ENCODE assay signal across 17 cellular contexts in the genomic region with DNA sequence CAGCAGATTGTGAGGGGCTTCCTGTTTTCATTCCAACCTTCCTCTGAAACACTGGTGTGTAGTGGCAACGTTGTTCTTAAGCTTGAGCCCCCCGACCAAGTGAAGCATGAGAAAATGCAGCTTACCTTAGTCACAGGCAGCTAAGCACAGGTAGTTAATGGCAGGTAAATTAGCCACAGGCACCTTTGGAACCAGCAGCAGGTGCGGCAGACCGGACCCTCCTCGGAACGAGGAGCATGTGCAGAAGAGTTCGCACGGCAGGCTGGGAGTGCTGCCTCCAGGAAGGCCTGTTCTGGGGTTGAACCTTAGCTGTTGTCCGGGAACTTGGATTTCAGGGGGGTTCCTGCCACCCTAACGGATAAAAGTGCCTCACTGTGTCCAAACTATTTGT.
DNase-seq lines count a peak whose midpoint lies in the region; FAIRE-seq lines count a peak whose summit lies in the region.
"Had no signal": no experiment of that assay in that cellular context is flagged by ENCODE, and none has a peak within 500 bp of the region (broad histone marks: within the 10 kb centered on the region; RNA-seq: fewer than 3 reads in every experiment).

No MANE protein-coding gene starts in this region.

- no peak overlapping the region for H3K4me3 Mint-ChIP-seq in activated T-cell treated with anti-CD3 and anti-CD28 coated beads, Interleukin-2, amount 50 U/mL, for 24 hours
- H3K4me3 Mint-ChIP-seq: activated CD4-positive, alpha-beta T cell treated with anti-CD3 and anti-CD28 coated beads, Interleukin-2, amount 10 ng/mL, durations not matched to agents 24 days and 14 days; CD4-positive, alpha-beta memory T cell; naive B cell had no signal

- H3K27me3 Mint-ChIP-seq in activated T-cell treated with anti-CD3 and anti-CD28 coated beads, Interleukin-2, amount 50 U/mL, for 24 hours = no peaks in the 10 kb centered on the region
- H3K27me3 Mint-ChIP-seq: naive B cell had no signal

- DNase-seq in activated T-cell treated with anti-CD3 and anti-CD28 coated beads, Interleukin-2, amount 50 U/mL, for 48 hours = peak; percentile 12
- DNase-seq in activated T-cell treated with anti-CD3 and anti-CD28 coated beads, Interleukin-2, amount 50 U/mL, for 24 hours = no peak
- peak; percentile 54 for DNase-seq in NCI-H526 treated with DMSO at 0.1 percent for 48 hours (lab: John Stamatoyannopoulos, UW)
- DNase-seq in left kidney (ENCODE audit: low read depth, low spot score) = peak; percentile 70
- DNase-seq in CD1c-positive myeloid dendritic cell (ENCODE audit: extremely low spot score) = no peak
- DNase-seq in stimulated activated CD4-positive, alpha-beta T cell treated with anti-CD3 and anti-CD28 coated beads, Interleukin-4, amount 100 ng/mL, for 4 hours = no peak
- no peak for DNase-seq in GM19239 (ENCODE audit: insufficient read length, low spot score)
- DNase-seq: activated CD4-positive, alpha-beta T cell treated with anti-CD3 and anti-CD28 coated beads, Interleukin-2, amount 10 ng/mL, durations not matched to agents 24 days and 14 days; activated effector memory CD4-positive, alpha-beta T cell treated with Interleukin-2 at 50 U/mL for 16 hours; CD4-positive, alpha-beta memory T cell; effector CD4-positive, alpha-beta T cell; foreskin melanocyte; hippocampal formation; naive B cell; NCI-H1436 treated with DMSO at 0.1 percent for 48 hours; SK-N-SH; stimulated activated CD4-positive, alpha-beta T cell treated with anti-CD3 and anti-CD28 coated beads, Interleukin-12 subunit alpha, Interleukin-12 subunit beta, amount 100 ng/mL, for 4 hours had no signal

- no peak for FAIRE-seq in GM19239 (lab: Jason Lieb, UNC)

- peaks cover 43% of the 10 kb centered on the region for H3K4me1 Mint-ChIP-seq in activated T-cell treated with anti-CD3 and anti-CD28 coated beads, Interleukin-2, amount 50 U/mL, for 24 hours (ENCODE audit: low read depth)

- H3K27ac Mint-ChIP-seq in activated T-cell treated with anti-CD3 and anti-CD28 coated beads, Interleukin-2, amount 50 U/mL, for 24 hours = no peak overlapping the region
- H3K27ac Mint-ChIP-seq: CD4-positive, alpha-beta memory T cell had no signal

- no peaks in the 10 kb centered on the region for H3K36me3 Mint-ChIP-seq in activated T-cell treated with anti-CD3 and anti-CD28 coated beads, Interleukin-2, amount 50 U/mL, for 24 hours (ENCODE audit: low read depth)
- H3K36me3 Mint-ChIP-seq: CD4-positive, alpha-beta memory T cell; naive B cell had no signal

- H3K9me3 Mint-ChIP-seq in activated T-cell treated with anti-CD3 and anti-CD28 coated beads, Interleukin-2, amount 50 U/mL, for 24 hours = peaks cover 4% of the 10 kb centered on the region
- H3K9me3 Mint-ChIP-seq: CD4-positive, alpha-beta memory T cell; naive B cell had no signal

Comparison
In these comparisons a context has a peak if more than half of its experiments do, and no peak if none do; other contexts are left out.
1. DNase-seq: peak in activated T-cell treated with anti-CD3 and anti-CD28 coated beads, Interleukin-2, amount 50 U/mL, for 48 hours (2 of 2), NCI-H526 treated with DMSO at 0.1 percent for 48 hours (single experiment) and left kidney (single experiment); none in activated T-cell treated with anti-CD3 and anti-CD28 coated beads, Interleukin-2, amount 50 U/mL, for 24 hours (single experiment), CD1c-positive myeloid dendritic cell (single experiment), stimulated activated CD4-positive, alpha-beta T cell treated with anti-CD3 and anti-CD28 coated beads, Interleukin-4, amount 100 ng/mL, for 4 hours (0 of 2) and GM19239 (single experiment).